ENCODE assay signal across 1 cellular context in the genomic region with DNA sequence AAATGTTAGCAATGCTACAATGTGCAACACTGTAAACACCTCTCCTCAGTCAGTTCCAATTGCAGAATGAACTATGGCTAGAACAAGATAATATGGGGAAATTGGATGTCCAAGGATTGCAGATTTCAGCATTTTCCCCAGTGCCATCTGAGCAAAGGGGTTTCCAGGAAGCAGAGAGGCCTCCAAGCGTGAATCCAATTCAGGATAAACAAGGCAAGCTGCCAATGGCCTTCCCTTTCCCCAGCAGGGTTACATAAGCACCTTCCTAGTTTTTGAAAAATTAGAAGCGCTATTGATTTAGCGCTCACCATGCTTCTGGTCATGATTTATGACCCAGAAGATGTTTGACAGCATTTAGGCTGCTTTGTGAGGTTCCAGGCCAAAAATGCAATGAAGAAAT.
TF ChIP-seq lines count a peak whose summit lies in the region.

No MANE protein-coding gene starts in this region.

TF ChIP-seq in H1, 55 proteins besides CTCF, POLR2A, EP300 and RAD21 (continued from another document):
- TF ChIP-seq, protein P1, sequence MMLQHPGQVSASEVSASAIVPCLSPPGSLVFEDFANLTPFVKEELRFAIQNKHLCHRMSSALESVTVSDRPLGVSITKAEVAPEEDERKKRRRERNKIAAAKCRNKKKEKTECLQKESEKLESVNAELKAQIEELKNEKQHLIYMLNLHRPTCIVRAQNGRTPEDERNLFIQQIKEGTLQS (IDR thresholded peaks at IDR 0.05; ENCODE audit: insufficient read depth, low read depth, low read length): no peak
- TF ChIP-seq TAF7 (optimal IDR thresholded peaks at IDR 0.05; ENCODE audit: borderline replicate concordance, low read depth, low read length) (no peak), HDAC2 (IDR thresholded peaks at IDR 0.05; ENCODE audit: borderline replicate concordance in 1 of 2, low read depth in 2 of 2, low read length in 2 of 2) (no peak), NRF1 (IDR thresholded peaks at IDR 0.05; ENCODE audit: low read depth, low read length) (no peak), TCF12 (IDR thresholded peaks at IDR 0.05; ENCODE audit: low read depth, low read length) (no peak), MAX (IDR thresholded peaks at IDR 0.05) (no peak), EGR1 (IDR thresholded peaks at IDR 0.05; ENCODE audit: borderline replicate concordance, low read depth, low read length) (no peak), BACH1 (IDR thresholded peaks at IDR 0.05; ENCODE audit: low read length) (no peak), SAP30 (IDR thresholded peaks at IDR 0.05; ENCODE audit: insufficient read depth, insufficient replicate concordance, low read length) (no peak), YY1 (IDR thresholded peaks at IDR 0.05; ENCODE audit: low read depth, low read length) (no peak), MAFK (IDR thresholded peaks at IDR 0.05; ENCODE audit: low read depth, low read length) (no peak), JUN (IDR thresholded peaks at IDR 0.05; ENCODE audit: low read depth, low read length) (no peak)
- TF ChIP-seq, protein P2, sequence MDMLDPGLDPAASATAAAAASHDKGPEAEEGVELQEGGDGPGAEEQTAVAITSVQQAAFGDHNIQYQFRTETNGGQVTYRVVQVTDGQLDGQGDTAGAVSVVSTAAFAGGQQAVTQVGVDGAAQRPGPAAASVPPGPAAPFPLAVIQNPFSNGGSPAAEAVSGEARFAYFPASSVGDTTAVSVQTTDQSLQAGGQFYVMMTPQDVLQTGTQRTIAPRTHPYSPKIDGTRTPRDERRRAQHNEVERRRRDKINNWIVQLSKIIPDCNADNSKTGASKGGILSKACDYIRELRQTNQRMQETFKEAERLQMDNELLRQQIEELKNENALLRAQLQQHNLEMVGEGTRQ (IDR thresholded peaks at IDR 0.05; ENCODE audit: low read length): no peak
